ENCODE assay signal across 8 cellular contexts in genomic region chr1:156383023-156383422, GRCh38. TPM values are rescaled to one million over a fixed set of nuclear protein-coding genes. Genes with fewer than 3 reads are reported as not detected.
DNase-seq lines count a peak whose midpoint lies in the region; ATAC-seq lines count a peak whose summit lies in the region.

No MANE protein-coding gene starts in this region.

- ATAC-seq in HG02798 (IDR thresholded peaks at IDR 0.05; ENCODE audit: poor library complexity, unreplicated experiment): peak; percentile 80
- ATAC-seq in HG03139 (IDR thresholded peaks at IDR 0.05; ENCODE audit: unreplicated experiment): no peak

- peak; percentile 92 for DNase-seq in DMS 273 (lab: John Stamatoyannopoulos, UW; ENCODE audit: unreplicated experiment)
- peak; percentile 79 for DNase-seq in NCI-H460 (ENCODE audit: extremely low read depth, low read depth)
- DNase-seq in activated CD4-positive, alpha-beta T cell treated with anti-CD3 and anti-CD28 coated beads, Interleukin-2, amount 50 U/mL, for 24 hours (ENCODE audit: low read depth in 1 of 2, low spot score in 1 of 2): peak; percentile 27 to 53
- DNase-seq in dermis blood vessel endothelial cell: peak; percentile 81
- DNase-seq in medulla oblongata (ENCODE audit: extremely low spot score): peak; percentile 88
- DNase-seq in stimulated activated CD8-positive, alpha-beta memory T cell treated with anti-CD3 and anti-CD28 coated beads, Interleukin-2, amount 100 ng/mL, for 1 hour (ENCODE audit: low read depth in 2 of 2): peak; percentile 5 to 28

RNA-seq across cellular contexts. Expression of gene RHBG, which starts 14.0 kb away (rescaled TPM):
- not detected in 2 replicates for total RNA-seq in NCI-H460 (2014; rRNA removed; shearing (Covaris generic))
- not detected in 2 replicates for polyA plus RNA-seq in NCI-H460 (2014; cell fraction: nucleus; rRNA removed)
- not detected in 2 replicates for total RNA-seq in dermis blood vessel endothelial cell

RNA-seq across cellular contexts. Expression of gene TSACC, which starts 44.7 kb away (rescaled TPM):
- total RNA-seq in NCI-H460 (2014; rRNA removed; shearing (Covaris generic)): 0.67 and 1.4 TPM in 2 replicates
- polyA plus RNA-seq in NCI-H460 (2014; cell fraction: nucleus; rRNA removed): 13.1 TPM in 1 of 2 replicates, not detected in the other
- total RNA-seq in dermis blood vessel endothelial cell: not detected in 2 replicates

RNA-seq across cellular contexts. Expression of gene CCT3, which starts 44.9 kb away (rescaled TPM):
- total RNA-seq in NCI-H460 (2014; rRNA removed; shearing (Covaris generic)): 507 and 571 TPM in 2 replicates
- 773 and 1,008 TPM in 2 replicates for polyA plus RNA-seq in NCI-H460 (2014; cell fraction: nucleus; rRNA removed)
- total RNA-seq in dermis blood vessel endothelial cell: 552 and 641 TPM in 2 replicates

Comparison
In these comparisons a context has a peak if more than half of its experiments do, and no peak if none do; other contexts are left out.
1. DNase-seq: peak in every context shown above with its lines; median percentile 92 in DMS 273; 88 in medulla oblongata; 81 in dermis blood vessel endothelial cell; 79 in NCI-H460; 40 in activated CD4-positive, alpha-beta T cell treated with anti-CD3 and anti-CD28 coated beads, Interleukin-2, amount 50 U/mL, for 24 hours; 16 in stimulated activated CD8-positive, alpha-beta memory T cell treated with anti-CD3 and anti-CD28 coated beads, Interleukin-2, amount 100 ng/mL, for 1 hour.